10 cellular contexts compared by ENCODE assay signal in genomic region chr9:83665576-83666200, GRCh38. TPM values are rescaled to one million over a fixed set of nuclear protein-coding genes. Genes with fewer than 3 reads are reported as not detected.
A peak's percentile ranks its signal among the peaks of the same experiment; 100 is the strongest.
DNase-seq lines count a peak whose midpoint lies in the region; ATAC-seq, FAIRE-seq and TF ChIP-seq lines count a peak whose summit lies in the region.
"Had no signal": no experiment of that assay in that cellular context is flagged by ENCODE, and none has a peak within 500 bp of the region (broad histone marks: within the 10 kb centered on the region; RNA-seq: fewer than 3 reads in every experiment).

No MANE protein-coding gene starts in this region.

- ATAC-seq in GM18502 (IDR thresholded peaks at IDR 0.05; ENCODE audit: poor library complexity, unreplicated experiment): peak; percentile 88
- ATAC-seq in GM21529 (IDR thresholded peaks at IDR 0.05; ENCODE audit: unreplicated experiment): peak; percentile 87
- ATAC-seq in HG03442 (IDR thresholded peaks at IDR 0.05; ENCODE audit: unreplicated experiment): peak; percentile 83

- TF ChIP-seq CTCF in endothelial cell (IDR thresholded peaks at IDR 0.05; ENCODE audit: unreplicated experiment): no peak

- peaks cover 4% of the 10 kb centered on the region for H3K27me3 Mint-ChIP-seq in endothelial cell (ENCODE audit: unreplicated experiment)

- no peak for FAIRE-seq in frontal cortex (lab: Jason Lieb, UNC)

- H3K4me3 Mint-ChIP-seq in endothelial cell (ENCODE audit: unreplicated experiment): peak overlapping the region; percentile 9

- peak overlapping the region; percentile 81 for H3K27ac Mint-ChIP-seq in endothelial cell (ENCODE audit: unreplicated experiment)

- no peak overlapping the region for H3K27ac ChIP-seq in substantia nigra (ENCODE audit: low read depth, low read length, poor library complexity, severe bottlenecking)

- H3K9me3 Mint-ChIP-seq in endothelial cell (ENCODE audit: unreplicated experiment): no peaks in the 10 kb centered on the region

- H3K36me3 Mint-ChIP-seq in endothelial cell (ENCODE audit: low read depth, unreplicated experiment): peaks cover 12% of the 10 kb centered on the region

- H3K4me1 Mint-ChIP-seq in endothelial cell (ENCODE audit: unreplicated experiment): peaks cover 24% of the 10 kb centered on the region

- DNase-seq in endothelial cell (ENCODE audit: low spot score) (no peak), GDM1 (lab: John Stamatoyannopoulos, UW) (no peak), frontal cortex (ENCODE audit: low spot score in 2 of 2) (no peak), substantia nigra (lab: John Stamatoyannopoulos, UW) (no peak)
- DNase-seq in activated CD4-positive, CD25-positive, alpha-beta regulatory T cell treated with anti-CD3 and anti-CD28 coated beads, Interleukin-2, amount 50 U/mL, for 72 hours: no peak
- DNase-seq: activated effector memory CD4-positive, alpha-beta T cell treated with Interleukin-2 at 50 U/mL for 16 hours; DND-41 had no signal

RNA-seq across cellular contexts. Expression of gene UBQLN1, which starts 42.1 kb away (rescaled TPM):
- total RNA-seq in endothelial cell (ENCODE audit: unreplicated experiment) (102 TPM), frontal cortex (245 TPM)

RNA-seq across cellular contexts. Expression of gene IDNK, which starts 42.7 kb away (rescaled TPM):
- 3.9 TPM for total RNA-seq in endothelial cell (ENCODE audit: unreplicated experiment)
- 6.5 TPM for total RNA-seq in frontal cortex
